Comparison of ENCODE assay signal across 19 cellular contexts in the genomic region with DNA sequence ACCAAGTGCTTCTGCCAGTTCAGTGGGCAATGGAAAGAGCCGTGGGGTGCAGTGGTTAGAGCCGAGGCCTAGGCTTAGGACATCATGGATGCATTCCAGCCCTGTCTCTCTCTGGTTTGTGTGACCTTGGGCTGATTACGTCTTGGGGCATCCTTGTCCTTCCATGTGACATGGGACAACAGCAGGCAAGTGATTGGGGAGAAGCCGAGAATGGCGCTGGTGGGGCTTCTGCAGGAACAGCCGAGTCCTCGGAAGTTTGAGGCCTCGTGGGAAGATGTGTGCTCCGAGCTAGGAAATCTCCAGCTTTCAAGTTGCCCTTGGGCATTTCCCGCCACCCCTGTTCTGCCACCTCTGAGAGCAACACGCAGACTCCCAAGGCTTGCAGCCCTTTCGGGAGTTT. TPM values are rescaled to one million over a fixed set of nuclear protein-coding genes. Genes with fewer than 3 reads are reported as not detected.
DNase-seq lines count a peak whose midpoint lies in the region; ATAC-seq lines count a peak whose summit lies in the region.
"Had no signal": no experiment of that assay in that cellular context is flagged by ENCODE, and none has a peak within 500 bp of the region (broad histone marks: within the 10 kb centered on the region; RNA-seq: fewer than 3 reads in every experiment).

No MANE protein-coding gene starts in this region.

- no peak overlapping the region for H3K4me3 ChIP-seq in CD4-positive, alpha-beta memory T cell (ENCODE audit: low read length in 2 of 2)
- no peak overlapping the region for H3K4me3 ChIP-seq in iPS-15b (ENCODE audit: low read depth, low read length)
- no peak overlapping the region for H3K4me3 ChIP-seq in rectal smooth muscle tissue (ENCODE audit: low read length)
- H3K4me3 ChIP-seq: BLaER1 treated with 17β-estradiol and CSF1 and Interleukin-3, amounts not matched to agents 10 nM and 100 nM; HAP-1 had no signal

- no peaks in the 10 kb centered on the region for H3K9me3 Mint-ChIP-seq in CD4-positive, alpha-beta memory T cell
- H3K9me3 Mint-ChIP-seq in activated T-helper 17 cell treated with anti-CD3 and anti-CD28 coated beads, Interleukin-2, amount 50 U/mL, for 72 hours: no peaks in the 10 kb centered on the region

- intact Hi-C loops in CD4-positive, alpha-beta memory T cell (cut with micrococcal nuclease): no loop called here

- DNase-seq in CD4-positive, alpha-beta memory T cell: no peak
- no peak for DNase-seq in left lobe of liver (ENCODE audit: low spot score)
- DNase-seq in amygdala (lab: John Stamatoyannopoulos, UW): no peak
- DNase-seq in T-helper 1 cell: no peak
- no peak for DNase-seq in putamen (ENCODE audit: low spot score)
- DNase-seq: COR-L47, DMS153, EL, IMR-90, Kasumi-1, NCI-H1417, NCI-H2029, NCI-H510A had no signal

- H3K27ac Mint-ChIP-seq in CD4-positive, alpha-beta memory T cell: peak overlapping the region in 6 of 7 donors; percentile 27 to 78 (median 54)
- peak overlapping the region; percentile 29 for H3K27ac Mint-ChIP-seq in activated T-helper 17 cell treated with anti-CD3 and anti-CD28 coated beads, Interleukin-2, amount 50 U/mL, for 72 hours

- H3K27me3 ChIP-seq in CD4-positive, alpha-beta memory T cell (ENCODE audit: insufficient read depth, low read length): no peaks in the 10 kb centered on the region
- peaks cover 8% of the 10 kb centered on the region for H3K27me3 ChIP-seq in iPS-15b (ENCODE audit: control insufficient read depth, insufficient read depth, low read length)
- H3K27me3 ChIP-seq in rectal smooth muscle tissue (ENCODE audit: control insufficient read depth, insufficient read depth, low read length): no peaks in the 10 kb centered on the region

- H3K27ac ChIP-seq in CD4-positive, alpha-beta memory T cell (ENCODE audit: low read depth, low read length): no peak overlapping the region
- H3K27ac ChIP-seq in rectal smooth muscle tissue (ENCODE audit: low read depth, low read length): peak overlapping the region; percentile 82
- H3K27ac ChIP-seq: BLaER1 treated with 17β-estradiol and CSF1 and Interleukin-3, amounts not matched to agents 10 nM and 100 nM had no signal

- POLR2A ChIA-PET in CD4-positive, alpha-beta memory T cell (lab: Charles Lee; ENCODE audit: partially characterized antibody): interaction anchor here (1.2 kb wide), 1 partner anchor 17 kb away, joined by 5 read pairs; no protein-coding TSS in a partner anchor

- peaks cover 47% of the 10 kb centered on the region for H3K4me1 ChIP-seq in CD4-positive, alpha-beta memory T cell (ENCODE audit: insufficient read depth, low read length)
- peaks cover 26% of the 10 kb centered on the region for H3K4me1 ChIP-seq in iPS-15b (ENCODE audit: control insufficient read depth, insufficient read depth, low read length)
- peaks cover 49% of the 10 kb centered on the region for H3K4me1 ChIP-seq in rectal smooth muscle tissue (ENCODE audit: control insufficient read depth, insufficient read depth, low read length)

- H3K36me3 ChIP-seq in CD4-positive, alpha-beta memory T cell (ENCODE audit: insufficient read depth, low read length): no peaks in the 10 kb centered on the region
- H3K36me3 ChIP-seq in iPS-15b (ENCODE audit: control insufficient read depth, insufficient read depth, low read length) (no peaks in the 10 kb centered on the region), rectal smooth muscle tissue (ENCODE audit: control insufficient read depth, insufficient read depth, low read length) (no peaks in the 10 kb centered on the region)
- H3K36me3 ChIP-seq: BLaER1 treated with 17β-estradiol and CSF1 and Interleukin-3, amounts not matched to agents 10 nM and 100 nM; HAP-1 had no signal

- H3K4me3 Mint-ChIP-seq in CD4-positive, alpha-beta memory T cell: no peak overlapping the region
- H3K4me3 Mint-ChIP-seq in activated T-helper 17 cell treated with anti-CD3 and anti-CD28 coated beads, Interleukin-2, amount 50 U/mL, for 72 hours: no peak overlapping the region

- peaks cover 41 to 92% (median 56%) of the 10 kb centered on the region in 4 donors for H3K4me1 Mint-ChIP-seq in CD4-positive, alpha-beta memory T cell
- peaks cover 17% of the 10 kb centered on the region for H3K4me1 Mint-ChIP-seq in activated T-helper 17 cell treated with anti-CD3 and anti-CD28 coated beads, Interleukin-2, amount 50 U/mL, for 72 hours

- CTCF ChIA-PET in CD4-positive, alpha-beta memory T cell (lab: Charles Lee; ENCODE audit: partially characterized antibody): no interaction called here

- H3K9me3 ChIP-seq in CD4-positive, alpha-beta memory T cell (ENCODE audit: control insufficient read depth in 1 of 2, low read length in 2 of 2): no peaks in the 10 kb centered on the region
- H3K9me3 ChIP-seq in iPS-15b (ENCODE audit: control insufficient read depth, insufficient read depth, low read length): no peaks in the 10 kb centered on the region
- H3K9me3 ChIP-seq: BLaER1 treated with 17β-estradiol and CSF1 and Interleukin-3, amounts not matched to agents 10 nM and 100 nM; HAP-1 had no signal

- no peak for ATAC-seq in activated T-helper 17 cell treated with anti-CD3 and anti-CD28 coated beads, Interleukin-2, amount 50 U/mL, for 72 hours (replicated peaks)
- no peak for ATAC-seq in left lobe of liver

- H3K27me3 Mint-ChIP-seq in CD4-positive, alpha-beta memory T cell: no peaks in the 10 kb centered on the region
- H3K27me3 Mint-ChIP-seq in activated T-helper 17 cell treated with anti-CD3 and anti-CD28 coated beads, Interleukin-2, amount 50 U/mL, for 72 hours: no peaks in the 10 kb centered on the region

- H3K36me3 Mint-ChIP-seq in CD4-positive, alpha-beta memory T cell: peaks cover 9 to 25% of the 10 kb centered on the region in 2 donors
- peaks cover 5% of the 10 kb centered on the region for H3K36me3 Mint-ChIP-seq in activated T-helper 17 cell treated with anti-CD3 and anti-CD28 coated beads, Interleukin-2, amount 50 U/mL, for 72 hours (ENCODE audit: low read depth)

- H3K9ac ChIP-seq in iPS-15b (ENCODE audit: low read depth, low read length) (peak overlapping the region; percentile 26), rectal smooth muscle tissue (ENCODE audit: low read length) (no peak overlapping the region)
- H3K9ac ChIP-seq: BLaER1 treated with 17β-estradiol and CSF1 and Interleukin-3, amounts not matched to agents 10 nM and 100 nM had no signal

RNA-seq across cellular contexts. Expression of gene TSPAN18, which starts 16.6 kb away (rescaled TPM):
- total RNA-seq in CD4-positive, alpha-beta memory T cell: 10 to 100 TPM; 17.1 to 19.3 TPM
- 10 to 100 TPM in 1 of 2 donors, 1 to 10 TPM in 1; 7.3 to 48.6 TPM for polyA plus RNA-seq in CD4-positive, alpha-beta memory T cell
- total RNA-seq in activated T-helper 17 cell treated with anti-CD3 and anti-CD28 coated beads, Interleukin-2, amount 50 U/mL, for 72 hours: 1 to 10 TPM; 3.3 to 3.9 TPM
- total RNA-seq in left lobe of liver: 4.2 TPM
- total RNA-seq: A172 had no signal
